1 cellular context compared by ENCODE assay signal in genomic region chr10:70109064-70109729, GRCh38.
TF ChIP-seq lines count a peak whose summit lies in the region.

No MANE protein-coding gene starts in this region.

TF ChIP-seq in HepG2, 621 proteins besides CTCF, POLR2A, EP300 and RAD21 (continued from another document and continues in another):
- TF ChIP-seq SKIL (CRISPR knock-in tag; IDR thresholded peaks at IDR 0.05; ENCODE audit: borderline replicate concordance), result no peak
- 0 out of 2 replicates have a peak, but pooled peaks have one; percentile 78 for TF ChIP-seq ZBTB4 (CRISPR knock-in tag; IDR thresholded peaks at IDR 0.05; ENCODE audit: borderline replicate concordance)
- TF ChIP-seq ZNF781 (CRISPR knock-in tag; IDR thresholded peaks at IDR 0.05; ENCODE audit: borderline replicate concordance, not compliant biosample characterization), result peak; percentile 18
- TF ChIP-seq PRDM4 (CRISPR knock-in tag; IDR thresholded peaks at IDR 0.05; ENCODE audit: borderline replicate concordance), result no peak
- no peak for TF ChIP-seq ZNF251 (CRISPR knock-in tag; IDR thresholded peaks at IDR 0.05)
- TF ChIP-seq PPARG (CRISPR knock-in tag; conservative IDR thresholded peaks at IDR 0.05), result 0 out of 2 replicates have a peak, but pooled peaks have one; percentile 12
- TF ChIP-seq TFE3 (CRISPR knock-in tag; IDR thresholded peaks at IDR 0.05), result peak; percentile 74
- no peak for TF ChIP-seq ZNF619 (CRISPR knock-in tag; IDR thresholded peaks at IDR 0.05)
- TF ChIP-seq PHF21A (CRISPR knock-in tag; IDR thresholded peaks at IDR 0.05), result 0 out of 2 replicates have a peak, but pooled peaks have one; percentile 21
- TF ChIP-seq ZNF709 (CRISPR knock-in tag; IDR thresholded peaks at IDR 0.05), result 0 out of 2 replicates have a peak, but pooled peaks have one; percentile 51
- TF ChIP-seq LRRFIP1 (CRISPR knock-in tag; conservative IDR thresholded peaks at IDR 0.05), result no peak
- TF ChIP-seq KDM3A (CRISPR knock-in tag; IDR thresholded peaks at IDR 0.05; ENCODE audit: low read depth), result no peak
- peak; percentile 71 for TF ChIP-seq ZNF503 (CRISPR knock-in tag; IDR thresholded peaks at IDR 0.05)
- TF ChIP-seq MAX (IDR thresholded peaks at IDR 0.05), result peak; percentile 83
- no peak for TF ChIP-seq NRL (CRISPR knock-in tag; IDR thresholded peaks at IDR 0.05; ENCODE audit: borderline replicate concordance)
- peak; percentile 90 for TF ChIP-seq ZNF263 (CRISPR knock-in tag; IDR thresholded peaks at IDR 0.05)
- TF ChIP-seq ZNF441 (CRISPR knock-in tag; IDR thresholded peaks at IDR 0.05; ENCODE audit: borderline replicate concordance), result peak; percentile 53; the same call in 1 of the 2 replicates
- no peak for TF ChIP-seq PTBP1 (IDR thresholded peaks at IDR 0.05; ENCODE audit: low read depth, low read length, poor library complexity, severe bottlenecking)
- TF ChIP-seq MTA3 (CRISPR knock-in tag; IDR thresholded peaks at IDR 0.05), result no peak
- TF ChIP-seq FOXA3 (CRISPR knock-in tag; IDR thresholded peaks at IDR 0.05), result peak; percentile 76
- no peak for TF ChIP-seq TCF7 (IDR thresholded peaks at IDR 0.05; ENCODE audit: low read depth)
- no peak for TF ChIP-seq ZNF576 (CRISPR knock-in tag; IDR thresholded peaks at IDR 0.05)
- TF ChIP-seq DRAP1 (CRISPR knock-in tag; IDR thresholded peaks at IDR 0.05), result no peak
- 0 out of 2 replicates have a peak, but pooled peaks have one; percentile 44 for TF ChIP-seq RFXAP (CRISPR knock-in tag; IDR thresholded peaks at IDR 0.05; ENCODE audit: borderline replicate concordance)
- TF ChIP-seq ZNF607 (CRISPR knock-in tag; IDR thresholded peaks at IDR 0.05; ENCODE audit: borderline replicate concordance), result peak; percentile 81; the same call in 1 of the 2 replicates
- TF ChIP-seq ZBTB25 (CRISPR knock-in tag; IDR thresholded peaks at IDR 0.05), result no peak
- TF ChIP-seq ZNF230 (CRISPR knock-in tag; IDR thresholded peaks at IDR 0.05), result no peak
- no peak for TF ChIP-seq ZNF3 (CRISPR knock-in tag; IDR thresholded peaks at IDR 0.05)
- TF ChIP-seq HOXD1 (CRISPR knock-in tag; IDR thresholded peaks at IDR 0.05), result peak; percentile 62; the same call in 1 of the 2 replicates
- TF ChIP-seq ZSCAN29 (CRISPR knock-in tag; conservative IDR thresholded peaks at IDR 0.05), result no peak
- 0 out of 2 replicates have a peak, but pooled peaks have one; percentile 49 for TF ChIP-seq ZNF549 (CRISPR knock-in tag; IDR thresholded peaks at IDR 0.05)
- TF ChIP-seq REL (CRISPR knock-in tag; conservative IDR thresholded peaks at IDR 0.05), result no peak
- TF ChIP-seq SRY (CRISPR knock-in tag; IDR thresholded peaks at IDR 0.05), result no peak
- no peak for TF ChIP-seq ZNF616 (CRISPR knock-in tag; IDR thresholded peaks at IDR 0.05; ENCODE audit: low read depth)
- peak; percentile 64 for TF ChIP-seq SKI (IDR thresholded peaks at IDR 0.05; ENCODE audit: partially characterized antibody)
- no peak for TF ChIP-seq BRD4 (CRISPR knock-in tag; IDR thresholded peaks at IDR 0.05)
- TF ChIP-seq HNRNPUL1 (IDR thresholded peaks at IDR 0.05; ENCODE audit: low read depth, low read length), result no peak
- no peak for TF ChIP-seq TCF12 (IDR thresholded peaks at IDR 0.05)
- 0 out of 2 replicates have a peak, but pooled peaks have one; percentile 37 for TF ChIP-seq TCF12 (CRISPR knock-in tag; IDR thresholded peaks at IDR 0.05)
- peak; percentile 52; the same call in 1 of the 2 replicates for TF ChIP-seq ZNF331 (CRISPR knock-in tag; IDR thresholded peaks at IDR 0.05)
- peak; percentile 7; the same call in 1 of the 2 replicates for TF ChIP-seq ZNF580 (CRISPR knock-in tag; IDR thresholded peaks at IDR 0.05; ENCODE audit: borderline replicate concordance, low read depth)
- peak; percentile 79 for TF ChIP-seq ELF3 (CRISPR knock-in tag; IDR thresholded peaks at IDR 0.05)
- TF ChIP-seq MYC (CRISPR knock-in tag; IDR thresholded peaks at IDR 0.05; ENCODE audit: borderline replicate concordance), result 0 out of 2 replicates have a peak, but pooled peaks have one; percentile 49
- no peak for TF ChIP-seq ZBTB34 (CRISPR knock-in tag; IDR thresholded peaks at IDR 0.05)
- no peak for TF ChIP-seq ZNF207 (IDR thresholded peaks at IDR 0.05; ENCODE audit: borderline replicate concordance)
- no peak for TF ChIP-seq CENPT (CRISPR knock-in tag; IDR thresholded peaks at IDR 0.05; ENCODE audit: low read depth)
- TF ChIP-seq ZNF878 (CRISPR knock-in tag; IDR thresholded peaks at IDR 0.05), result peak; percentile 19; the same call in 1 of the 2 replicates
- TF ChIP-seq ZNF33B (CRISPR knock-in tag; IDR thresholded peaks at IDR 0.05), result no peak
